8 cellular contexts compared by ENCODE assay signal in genomic region chr11:10899542-10899830, GRCh38. TPM values are rescaled to one million over a fixed set of nuclear protein-coding genes. Genes with fewer than 3 reads are reported as not detected.
DNase-seq lines count a peak whose midpoint lies in the region; ATAC-seq and TF ChIP-seq lines count a peak whose summit lies in the region.

No MANE protein-coding gene starts in this region.

- no peak for DNase-seq in A673 (ENCODE audit: low spot score)
- DNase-seq in HT-29 (ENCODE audit: low spot score), result peak; percentile 91
- DNase-seq in stimulated activated naive CD4-positive, alpha-beta T cell (lab: John Stamatoyannopoulos, UW), result no peak
- DNase-seq in NCI-H2029 (lab: John Stamatoyannopoulos, UW), result no peak
- DNase-seq in DMS 273 treated with DMSO at 0.1 percent for 48 hours (lab: John Stamatoyannopoulos, UW), result no peak

- POLR2A ChIA-PET in A673 (lab: Charles Lee; ENCODE audit: low non-redundant PET), result no interaction called here

- peak overlapping the region; percentile 78 for H3K27ac ChIP-seq in A673 (ENCODE audit: low read depth, low read length, poor library complexity, severe bottlenecking)
- peak overlapping the region; percentile 53 for H3K27ac ChIP-seq in adipose tissue (ENCODE audit: low read depth, low read length)
- H3K27ac ChIP-seq in mesodermal cell (ENCODE audit: low read depth, low read length, severe bottlenecking), result peak overlapping the region; percentile 93

- no peaks in the 10 kb centered on the region for H3K27me3 ChIP-seq in A673 (replicated peaks; ENCODE audit: insufficient read depth, low read depth, low read length, poor library complexity)

- H3K9me3 ChIP-seq in A673 (ENCODE audit: low read depth, low read length, poor library complexity, severe bottlenecking), result no peaks in the 10 kb centered on the region
- H3K9me3 ChIP-seq in mesodermal cell (ENCODE audit: control insufficient read depth, low read length), result no peaks in the 10 kb centered on the region

- H3K4me3 ChIP-seq in A673 (ENCODE audit: low read depth, low read length, poor library complexity, severe bottlenecking) (no peak overlapping the region), mesodermal cell (ENCODE audit: extremely low read depth, insufficient read depth, low read length, poor library complexity, severe bottlenecking) (no peak overlapping the region)

- intact Hi-C loops in A673 (cut with micrococcal nuclease; ENCODE audit: unreplicated experiment), result no loop called here

- BruUV-seq in A673 (replicated peaks; lab: Mats Ljungman, UMichigan), result no TSS peak

- H3K4me1 ChIP-seq in A673 (ENCODE audit: insufficient read depth, low read length, poor library complexity, severe bottlenecking), result peaks cover 22% of the 10 kb centered on the region
- peaks cover 30% of the 10 kb centered on the region for H3K4me1 ChIP-seq in mesodermal cell (ENCODE audit: control insufficient read depth, insufficient read depth, low read length, poor library complexity, severe bottlenecking)

- H3K36me3 ChIP-seq in A673 (ENCODE audit: insufficient read depth, low read length, poor library complexity, severe bottlenecking) (no peaks in the 10 kb centered on the region), mesodermal cell (ENCODE audit: control insufficient read depth, insufficient read depth, low read length) (no peaks in the 10 kb centered on the region)

- no peak for ATAC-seq in HG02884 (IDR thresholded peaks at IDR 0.05; ENCODE audit: unreplicated experiment)

- TF ChIP-seq CTCF in A673 (conservative IDR thresholded peaks at IDR 0.05; ENCODE audit: low read depth, low read length), result no peak

- 34 to 61% (median 39%) methylated on average over 4 of the region's 4 CpGs for WGBS in adipose tissue, 3 donors
- 88 to 91% methylated on average over 4 of the region's 4 CpGs for whole genome bisulfite sequencing in mesodermal cell (ENCODE audit: insufficient coverage in 2 of 2), 2 experiments

- CTCF ChIA-PET in A673 (lab: Charles Lee), result no interaction called here

RNA-seq across cellular contexts. Expression of gene ZBED5, which starts 41.6 kb away (rescaled TPM):
- total RNA-seq in A673 (2021), result 40.2 and 43.5 TPM in 2 replicates
- total RNA-seq in HT-29 (2014; rRNA removed; shearing (Covaris generic)), result 16.1 and 16.6 TPM in 2 replicates
- 10 to 100 TPM; 10.7 to 19.3 (median 15.1) TPM for polyA plus RNA-seq in adipose tissue
- 50.3 TPM for polyA plus RNA-seq in mesodermal cell (2013, experiment 1 of 2)
- 47.3 TPM for polyA plus RNA-seq in mesodermal cell (2013, experiment 2 of 2)
